Comparison of ENCODE assay signal across 17 cellular contexts in genomic region chr9:71861618-71862017, GRCh38. TPM values are rescaled to one million over a fixed set of nuclear protein-coding genes. Genes with fewer than 3 reads are reported as not detected.
DNase-seq lines count a peak whose midpoint lies in the region; ATAC-seq, FAIRE-seq and TF ChIP-seq lines count a peak whose summit lies in the region.
"Had no signal": no experiment of that assay in that cellular context is flagged by ENCODE, and none has a peak within 500 bp of the region (broad histone marks: within the 10 kb centered on the region; RNA-seq: fewer than 3 reads in every experiment).

No MANE protein-coding gene starts in this region.

- in situ Hi-C loops in GM13976 (cut with MboI; ENCODE audit: low sequenced_read_pairs, unreplicated experiment), result no loop called here

- peak overlapping the region; percentile 6 for H3K27ac Mint-ChIP-seq in activated T-helper 2 cell treated with anti-CD3 and anti-CD28 coated beads, Interferon-gamma antibody, Interleukin-2, Interleukin-4, amounts not matched to agents 10 μg/mL and 5 μg/mL and 100 μg/mL, durations not matched to agents 14 hours and 24 hours and 36 hours
- peak overlapping the region; percentile 58 for H3K27ac Mint-ChIP-seq in memory B cell

- intact Hi-C loops in activated T-helper 2 cell treated with anti-CD3 and anti-CD28 coated beads, Interferon-gamma antibody, Interleukin-2, Interleukin-4, amounts not matched to agents 10 μg/mL and 5 μg/mL and 100 μg/mL, durations not matched to agents 14 hours and 24 hours and 36 hours (cut with micrococcal nuclease), result loop anchor here (2.0 kb wide), 1 partner anchor 17 kb away; no protein-coding TSS in a partner anchor
- intact Hi-C loops in Right ventricle myocardium superior (cut with DNase I), result no loop called here

- no peak overlapping the region for H2AFZ ChIP-seq in keratinocyte (ENCODE audit: control insufficient read depth, low read length)

- H4K20me1 ChIP-seq in keratinocyte (ENCODE audit: control insufficient read depth, extremely low read depth, insufficient read depth, low read length), result no peaks in the 10 kb centered on the region

- no peak overlapping the region for H3K4me3 Mint-ChIP-seq in activated T-helper 2 cell treated with anti-CD3 and anti-CD28 coated beads, Interferon-gamma antibody, Interleukin-2, Interleukin-4, amounts not matched to agents 10 μg/mL and 5 μg/mL and 100 μg/mL, durations not matched to agents 14 hours and 24 hours and 36 hours (ENCODE audit: low read depth)
- H3K4me3 Mint-ChIP-seq in memory B cell, result no peak overlapping the region

- ATAC-seq in memory B cell (ENCODE audit: low read depth), result peak; percentile 69
- ATAC-seq in Right ventricle myocardium superior (ENCODE audit: poor library complexity), result no peak
- ATAC-seq in HG03039 (IDR thresholded peaks at IDR 0.05; ENCODE audit: unreplicated experiment), result no peak

- peak; percentile 13 for FAIRE-seq in keratinocyte (lab: Jason Lieb, UNC)
- FAIRE-seq: A204.1, GM12892 had no signal

- no peaks in the 10 kb centered on the region for H3K4me1 ChIP-seq in keratinocyte (ENCODE audit: control insufficient read depth, extremely low read depth, insufficient read depth, low read length)

- dilution Hi-C loops in keratinocyte (cut with MboI; ENCODE audit: extremely low pct_ligation_motif_present, low sequenced_read_pairs), result no loop called here

- no peaks in the 10 kb centered on the region for H3K79me2 ChIP-seq in keratinocyte (ENCODE audit: control insufficient read depth, insufficient read depth, low read length)

- H3K9me1 ChIP-seq in keratinocyte (ENCODE audit: control insufficient read depth, extremely low read depth, insufficient read depth, low read length), result no peaks in the 10 kb centered on the region

- H3K27me3 ChIP-seq in keratinocyte (ENCODE audit: control insufficient read depth, extremely low read depth, insufficient read depth, low read length), result no peaks in the 10 kb centered on the region
- H3K27me3 ChIP-seq: BLaER1 treated with 17β-estradiol and CSF1 and Interleukin-3, amounts not matched to agents 10 nM and 100 nM had no signal

- H3K36me3 Mint-ChIP-seq in activated T-helper 2 cell treated with anti-CD3 and anti-CD28 coated beads, Interferon-gamma antibody, Interleukin-2, Interleukin-4, amounts not matched to agents 10 μg/mL and 5 μg/mL and 100 μg/mL, durations not matched to agents 14 hours and 24 hours and 36 hours (ENCODE audit: low read depth), result peaks cover 63% of the 10 kb centered on the region
- H3K36me3 Mint-ChIP-seq in memory B cell, result peaks cover 21% of the 10 kb centered on the region

- TF ChIP-seq CTCF in keratinocyte (optimal IDR thresholded peaks at IDR 0.05 in 1 of 3, IDR thresholded peaks at IDR 0.05 in 1 of 3, conservative IDR thresholded peaks at IDR 0.05 in 1 of 3; ENCODE audit: extremely low read depth in 1 of 3, insufficient read depth in 2 of 3, low read length in 3 of 3) (no peak), GM13976 (IDR thresholded peaks at IDR 0.05; ENCODE audit: borderline replicate concordance, control extremely low read depth, extremely low read depth, insufficient read depth, missing control alignments) (no peak)

- H3K4me1 Mint-ChIP-seq in activated T-helper 2 cell treated with anti-CD3 and anti-CD28 coated beads, Interferon-gamma antibody, Interleukin-2, Interleukin-4, amounts not matched to agents 10 μg/mL and 5 μg/mL and 100 μg/mL, durations not matched to agents 14 hours and 24 hours and 36 hours (ENCODE audit: low read depth), result peaks cover 26% of the 10 kb centered on the region
- H3K4me1 Mint-ChIP-seq in memory B cell, result peaks cover 2% of the 10 kb centered on the region

- H3K9ac ChIP-seq in keratinocyte (ENCODE audit: control insufficient read depth, extremely low read depth, insufficient read depth, low read length), result no peak overlapping the region
- H3K9ac ChIP-seq: BLaER1 treated with 17β-estradiol and CSF1 and Interleukin-3, amounts not matched to agents 10 nM and 100 nM had no signal

- H3K9me3 ChIP-seq in keratinocyte (ENCODE audit: control insufficient read depth, low read depth, low read length), result peaks cover 2% of the 10 kb centered on the region

- H3K27ac ChIP-seq in keratinocyte (ENCODE audit: control insufficient read depth, insufficient read depth, low read length), result no peak overlapping the region
- H3K27ac ChIP-seq: BLaER1 treated with 17β-estradiol and CSF1 and Interleukin-3, amounts not matched to agents 10 nM and 100 nM had no signal

- no peaks in the 10 kb centered on the region for H3K36me3 ChIP-seq in keratinocyte (ENCODE audit: control insufficient read depth in 2 of 2, extremely low read depth in 1 of 2, insufficient read depth in 2 of 2, low read length in 2 of 2)

- peak; percentile 30 for DNase-seq in DMS53 treated with DMSO at 0.1 percent for 48 hours (lab: John Stamatoyannopoulos, UW; ENCODE audit: unreplicated experiment)
- DNase-seq in activated T-helper 2 cell treated with anti-CD3 and anti-CD28 coated beads, Interferon-gamma antibody, Interleukin-2, Interleukin-4, amounts not matched to agents 10 μg/mL and 5 μg/mL and 100 μg/mL, durations not matched to agents 14 hours and 24 hours and 36 hours (ENCODE audit: low spot score), result no peak
- DNase-seq in keratinocyte (ENCODE audit: low read depth, low spot score), result no peak
- DNase-seq in memory B cell (ENCODE audit: low spot score in 2 of 2), result no peak
- no peak for DNase-seq in Right ventricle myocardium superior
- DNase-seq in HuH-7 (ENCODE audit: low spot score), result no peak
- DNase-seq in GM13976 (ENCODE audit: low spot score), result no peak
- DNase-seq: IMR-90; NCI-H1417; NCI-H1930; NCI-H2171; NCI-H446 treated with DMSO at 0.1 percent for 48 hours; NK-92 treated with Interleukin-12 subunit alpha and Interleukin-12 subunit beta, amount 100 ng/mL, for 24 hours had no signal

- no peaks in the 10 kb centered on the region for H3K27me3 Mint-ChIP-seq in activated T-helper 2 cell treated with anti-CD3 and anti-CD28 coated beads, Interferon-gamma antibody, Interleukin-2, Interleukin-4, amounts not matched to agents 10 μg/mL and 5 μg/mL and 100 μg/mL, durations not matched to agents 14 hours and 24 hours and 36 hours (ENCODE audit: low read depth)
- H3K27me3 Mint-ChIP-seq in memory B cell, result no peaks in the 10 kb centered on the region

- no peak overlapping the region for H3K4me3 ChIP-seq in keratinocyte (ENCODE audit: control insufficient read depth in 2 of 3, extremely low read depth in 1 of 3, insufficient read depth in 2 of 3, low read depth in 1 of 3, low read length in 3 of 3)
- H3K4me3 ChIP-seq: BLaER1 treated with 17β-estradiol and CSF1 and Interleukin-3, amounts not matched to agents 10 nM and 100 nM had no signal

- H3K4me2 ChIP-seq in keratinocyte (ENCODE audit: control insufficient read depth, extremely low read depth, insufficient read depth, low read depth, low read length), result no peak overlapping the region
- H3K4me2 ChIP-seq: BLaER1 treated with 17β-estradiol and CSF1 and Interleukin-3, amounts not matched to agents 10 nM and 100 nM had no signal

- H3K9me3 Mint-ChIP-seq in activated T-helper 2 cell treated with anti-CD3 and anti-CD28 coated beads, Interferon-gamma antibody, Interleukin-2, Interleukin-4, amounts not matched to agents 10 μg/mL and 5 μg/mL and 100 μg/mL, durations not matched to agents 14 hours and 24 hours and 36 hours, result peaks cover 29% of the 10 kb centered on the region
- H3K9me3 Mint-ChIP-seq in memory B cell, result peaks cover 11% of the 10 kb centered on the region

RNA-seq across cellular contexts. Expression of gene ABHD17B, which starts 49.4 kb away (rescaled TPM):
- total RNA-seq in activated T-helper 2 cell treated with anti-CD3 and anti-CD28 coated beads, Interferon-gamma antibody, Interleukin-2, Interleukin-4, amounts not matched to agents 10 μg/mL and 5 μg/mL and 100 μg/mL, durations not matched to agents 14 hours and 24 hours and 36 hours, result 17.4 and 21.6 TPM in 2 replicates
- polyA plus RNA-seq in keratinocyte, result 11.5 to 16.3 TPM (median 13.7 TPM) in 3 replicates
- 15.1 TPM for polyA plus RNA-seq in keratinocyte (2011; ENCODE audit: low read depth)
- polyA plus RNA-seq in keratinocyte (2011; cell fraction: cytosol; rRNA removed), result 7.2 and 14.2 TPM in 2 replicates
- 16.5 and 17.4 TPM in 2 replicates for polyA plus RNA-seq in keratinocyte (2011; cell fraction: nucleus; rRNA removed)
- polyA plus RNA-seq in keratinocyte (2012; ENCODE audit: low replicate concordance), result 8.0 and 11.6 TPM in 2 replicates
- 4.1 to 27.1 TPM (median 19.7 TPM) in 3 replicates for polyA minus RNA-seq in keratinocyte
- polyA minus RNA-seq in keratinocyte (2011; cell fraction: cytosol; rRNA and poly(A)+ RNA removed), result 15.0 TPM
- 15.0 and 21.0 TPM in 2 replicates for polyA minus RNA-seq in keratinocyte (2011; cell fraction: nucleus; rRNA and poly(A)+ RNA removed)
- 10.8 TPM for total RNA-seq in Right ventricle myocardium superior

RNA-seq across cellular contexts. Expression of gene C9orf85, which starts 49.8 kb away (rescaled TPM):
- 8.3 and 9.8 TPM in 2 replicates for total RNA-seq in activated T-helper 2 cell treated with anti-CD3 and anti-CD28 coated beads, Interferon-gamma antibody, Interleukin-2, Interleukin-4, amounts not matched to agents 10 μg/mL and 5 μg/mL and 100 μg/mL, durations not matched to agents 14 hours and 24 hours and 36 hours
- 12.3 to 18.2 TPM (median 17.5 TPM) in 3 replicates for polyA plus RNA-seq in keratinocyte
- polyA plus RNA-seq in keratinocyte (2011; ENCODE audit: low read depth), result 65.8 TPM
- polyA plus RNA-seq in keratinocyte (2011; cell fraction: cytosol; rRNA removed), result 15.9 and 20.5 TPM in 2 replicates
- 12.1 and 16.8 TPM in 2 replicates for polyA plus RNA-seq in keratinocyte (2011; cell fraction: nucleus; rRNA removed)
- 11.8 and 13.8 TPM in 2 replicates for polyA plus RNA-seq in keratinocyte (2012; ENCODE audit: low replicate concordance)
- polyA minus RNA-seq in keratinocyte, result 1.1 to 6.6 TPM (median 6.6 TPM) in 3 replicates
- 7.1 TPM for polyA minus RNA-seq in keratinocyte (2011; cell fraction: cytosol; rRNA and poly(A)+ RNA removed)
- 6.6 and 13.1 TPM in 2 replicates for polyA minus RNA-seq in keratinocyte (2011; cell fraction: nucleus; rRNA and poly(A)+ RNA removed)
- total RNA-seq in Right ventricle myocardium superior, result 7.1 TPM
